Comparison of ENCODE assay signal across 16 cellular contexts in genomic region chr14:104433401-104434213, GRCh38.
DNase-seq lines count a peak whose midpoint lies in the region; TF ChIP-seq lines count a peak whose summit lies in the region.
"Had no signal": no experiment of that assay in that cellular context is flagged by ENCODE, and none has a peak within 500 bp of the region (broad histone marks: within the 10 kb centered on the region; RNA-seq: fewer than 3 reads in every experiment).

No MANE protein-coding gene starts in this region.

- no peak overlapping the region for H3K27ac ChIP-seq in endodermal cell (ENCODE audit: low read depth, low read length)
- no peak overlapping the region for H3K27ac ChIP-seq in spleen

- intact Hi-C loops in spleen (cut with DNase I; ENCODE audit: low total_unique reads): no loop called here

- no peaks in the 10 kb centered on the region for H3K9me3 Mint-ChIP-seq in endodermal cell
- H3K9me3 Mint-ChIP-seq: activated naive CD4-positive, alpha-beta T cell treated with anti-CD3 and anti-CD28 coated beads, Interleukin-2, amount 50 U/mL, for 24 hours; CD8-positive, alpha-beta memory T cell; nephron had no signal

- no peaks in the 10 kb centered on the region for H3K27me3 Mint-ChIP-seq in endodermal cell (ENCODE audit: insufficient read depth)
- H3K27me3 Mint-ChIP-seq: activated naive CD4-positive, alpha-beta T cell treated with anti-CD3 and anti-CD28 coated beads, Interleukin-2, amount 50 U/mL, for 24 hours had no signal

- no peak overlapping the region for H3K27ac Mint-ChIP-seq in endodermal cell
- H3K27ac Mint-ChIP-seq: activated naive CD4-positive, alpha-beta T cell treated with anti-CD3 and anti-CD28 coated beads, Interleukin-2, amount 50 U/mL, for 24 hours; CD8-positive, alpha-beta memory T cell; nephron had no signal

- H3K9ac ChIP-seq in endodermal cell (ENCODE audit: extremely low read depth, low read length, poor library complexity, severe bottlenecking): no peak overlapping the region

- DNase-seq in activated CD8-positive, alpha-beta memory T cell treated with anti-CD3 and anti-CD28 coated beads for 24 hours: peak; percentile 47
- no peak for DNase-seq in activated CD8-positive, alpha-beta memory T cell treated with anti-CD3 and anti-CD28 coated beads, Interleukin-2, amount 50 U/mL, for 48 hours
- DNase-seq in GM20000 (ENCODE audit: low spot score) (peak; percentile 25), endodermal cell (peak; percentile 32), spleen (peak; percentile 69), NCI-H1436 (lab: John Stamatoyannopoulos, UW) (no peak), AML-193 (lab: John Stamatoyannopoulos, UW) (no peak), NCI-H2029 (lab: John Stamatoyannopoulos, UW) (no peak)
- DNase-seq: dermis blood vessel endothelial cell; DMS79 treated with DMSO at 0.1 percent for 48 hours; mesenchymal stem cell; NCI-H146; stimulated activated naive CD8-positive, alpha-beta T cell treated with anti-CD3 and anti-CD28 coated beads, Interleukin-15, Interleukin-2, amounts not matched to agents 100 U/mL and 50 U/mL, for 24 hours had no signal

- no peaks in the 10 kb centered on the region for H3K4me1 Mint-ChIP-seq in endodermal cell
- H3K4me1 Mint-ChIP-seq: activated naive CD4-positive, alpha-beta T cell treated with anti-CD3 and anti-CD28 coated beads, Interleukin-2, amount 50 U/mL, for 24 hours; CD8-positive, alpha-beta memory T cell; nephron had no signal

- H3K4me3 ChIP-seq in endodermal cell (ENCODE audit: low read length) (no peak overlapping the region), spleen (no peak overlapping the region)

- H3K4me1 ChIP-seq in endodermal cell (ENCODE audit: control insufficient read depth, insufficient read depth, low read length) (no peaks in the 10 kb centered on the region), spleen (peaks cover 6 to 25% (median 15%) of the 10 kb centered on the region in 6 donors)

- 93 to 95% methylated on average over 18 to 29 of the region's 29 CpGs for WGBS in endodermal cell (ENCODE audit: insufficient coverage in 1 of 2, insufficient read length in 1 of 2), 2 experiments
- 83 to 91% (median 88%) methylated on average over 22 to 29 of the region's 29 CpGs for WGBS in spleen, 5 donors

- H3K9me3 ChIP-seq in endodermal cell (ENCODE audit: control insufficient read depth, low read length): no peaks in the 10 kb centered on the region
- H3K9me3 ChIP-seq in spleen: no peaks in the 10 kb centered on the region

- H3K36me3 Mint-ChIP-seq in endodermal cell (ENCODE audit: low read depth): no peaks in the 10 kb centered on the region
- H3K36me3 Mint-ChIP-seq: activated naive CD4-positive, alpha-beta T cell treated with anti-CD3 and anti-CD28 coated beads, Interleukin-2, amount 50 U/mL, for 24 hours; CD8-positive, alpha-beta memory T cell had no signal

- H3K36me3 ChIP-seq in endodermal cell (ENCODE audit: control insufficient read depth, insufficient read depth, low read length): no peaks in the 10 kb centered on the region
- H3K36me3 ChIP-seq in spleen: no peaks in the 10 kb centered on the region

- H3K4me3 Mint-ChIP-seq in endodermal cell: no peak overlapping the region
- H3K4me3 Mint-ChIP-seq: activated naive CD4-positive, alpha-beta T cell treated with anti-CD3 and anti-CD28 coated beads, Interleukin-2, amount 50 U/mL, for 24 hours; CD8-positive, alpha-beta memory T cell; nephron had no signal

- H3K27me3 ChIP-seq in endodermal cell (ENCODE audit: control insufficient read depth, insufficient read depth, low read length, poor library complexity, severe bottlenecking) (no peaks in the 10 kb centered on the region), spleen (replicated peaks in 1 of 7) (peaks cover 0 to 13% (median 0%) of the 10 kb centered on the region in 7 donors)

- TF ChIP-seq CTCF in GM20000 (IDR thresholded peaks at IDR 0.05; ENCODE audit: extremely low read depth, missing control alignments): no peak
- no peak for TF ChIP-seq CTCF in endodermal cell (conservative IDR thresholded peaks at IDR 0.05)
- no peak for TF ChIP-seq CTCF in spleen (IDR thresholded peaks at IDR 0.05 in 8 of 11, conservative IDR thresholded peaks at IDR 0.05 in 3 of 11)

- TF ChIP-seq POLR2A in spleen (IDR thresholded peaks at IDR 0.05): no peak

Comparison
In these comparisons a context has a peak if more than half of its experiments do, and no peak if none do; other contexts are left out.
1. DNase-seq: peak in activated CD8-positive, alpha-beta memory T cell treated with anti-CD3 and anti-CD28 coated beads for 24 hours (single experiment), GM20000 (single experiment), endodermal cell (single experiment) and spleen (single experiment); none in activated CD8-positive, alpha-beta memory T cell treated with anti-CD3 and anti-CD28 coated beads, Interleukin-2, amount 50 U/mL, for 48 hours (single experiment), NCI-H1436 (single experiment), AML-193 (0 of 2) and NCI-H2029 (single experiment).